8 cellular contexts compared by ENCODE assay signal in the genomic region with DNA sequence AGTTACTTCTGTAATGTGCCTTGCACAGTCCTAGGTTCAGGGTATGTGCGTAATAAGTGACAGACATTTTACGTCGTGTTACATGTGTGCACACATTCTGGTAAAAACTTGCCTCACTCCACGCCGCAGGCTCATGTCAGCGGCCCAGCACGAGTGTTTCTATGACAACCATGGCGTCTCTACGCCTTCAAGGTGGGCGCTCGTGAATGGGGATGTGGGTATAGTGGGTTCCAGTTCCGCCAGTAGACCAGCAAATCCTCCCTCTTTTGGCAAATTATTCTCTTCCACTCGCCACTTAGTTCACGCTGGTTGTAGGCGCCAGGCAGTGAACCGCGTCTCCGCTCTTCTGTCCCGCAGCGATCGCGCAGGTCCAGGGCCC. TPM values are rescaled to one million over a fixed set of nuclear protein-coding genes. Genes with fewer than 3 reads are reported as not detected.
DNase-seq lines count a peak whose midpoint lies in the region; ATAC-seq and TF ChIP-seq lines count a peak whose summit lies in the region.

No MANE protein-coding gene starts in this region.

- H3K9me3 Mint-ChIP-seq in CD4-positive, CD25-positive, alpha-beta regulatory T cell, result peaks cover 0 to 1% (median 0%) of the 10 kb centered on the region in 7 donors
- H3K9me3 Mint-ChIP-seq in HFFc6 (no peaks in the 10 kb centered on the region), activated B cell treated with CpG ODN at 0.5 μM for 24 hours (no peaks in the 10 kb centered on the region), glutamatergic neuron (ENCODE audit: unreplicated experiment) (peaks cover 5% of the 10 kb centered on the region)

- peaks cover 17% of the 10 kb centered on the region for H3K4me1 ChIP-seq in CD4-positive, CD25-positive, alpha-beta regulatory T cell (ENCODE audit: control insufficient read depth, insufficient read depth, low read length, poor library complexity, severe bottlenecking)

- intact Hi-C loops in activated B cell treated with CpG ODN at 0.5 μM for 24 hours (cut with micrococcal nuclease), result loop anchor here (2.0 kb wide), 1 partner anchor 70 kb away; the partner anchor contains the start of gene BAHD1

- H3K27me3 Mint-ChIP-seq in CD4-positive, CD25-positive, alpha-beta regulatory T cell, result peaks cover 75% of the 10 kb centered on the region
- peaks cover 33% of the 10 kb centered on the region for H3K27me3 Mint-ChIP-seq in HFFc6 (ENCODE audit: insufficient read depth)
- H3K27me3 Mint-ChIP-seq in activated B cell treated with CpG ODN at 0.5 μM for 24 hours, result peaks cover 16% of the 10 kb centered on the region
- H3K27me3 Mint-ChIP-seq in glutamatergic neuron (ENCODE audit: unreplicated experiment), result peaks cover 9% of the 10 kb centered on the region

- CTCF ChIA-PET in activated B cell treated with CpG ODN at 0.5 μM for 24 hours (lab: Charles Lee), result no interaction called here

- no peak overlapping the region for H3K27ac ChIP-seq in CD4-positive, CD25-positive, alpha-beta regulatory T cell (ENCODE audit: insufficient read depth, low read length, poor library complexity, severe bottlenecking)

- no peak overlapping the region for H3K27ac Mint-ChIP-seq in CD4-positive, CD25-positive, alpha-beta regulatory T cell
- no peak overlapping the region for H3K27ac Mint-ChIP-seq in HFFc6
- H3K27ac Mint-ChIP-seq in activated B cell treated with CpG ODN at 0.5 μM for 24 hours, result peak overlapping the region; percentile 78
- H3K27ac Mint-ChIP-seq in glutamatergic neuron (ENCODE audit: unreplicated experiment), result no peak overlapping the region

- ATAC-seq in CD4-positive, CD25-positive, alpha-beta regulatory T cell (ENCODE audit: low read depth in 2 of 2), result peak; percentile 13 to 35
- peak; percentile 73 for ATAC-seq in activated B cell treated with CpG ODN at 0.5 μM for 24 hours (ENCODE audit: low read depth)
- no peak for ATAC-seq in HG03520 (IDR thresholded peaks at IDR 0.05; ENCODE audit: unreplicated experiment)

- DNase-seq in CD4-positive, CD25-positive, alpha-beta regulatory T cell, result peak in 1 of 3 donors; percentile 20
- DNase-seq in HFFc6 (no peak), activated B cell treated with CpG ODN at 0.5 μM for 24 hours (peak; percentile 43), glutamatergic neuron (no peak), retinal pigment epithelial cell (ENCODE audit: low read depth) (no peak), NCI-H2196 (lab: John Stamatoyannopoulos, UW; ENCODE audit: unreplicated experiment) (no peak), NCI-H1694 (lab: John Stamatoyannopoulos, UW) (no peak)

- no peaks in the 10 kb centered on the region for H3K9me3 ChIP-seq in CD4-positive, CD25-positive, alpha-beta regulatory T cell (ENCODE audit: control insufficient read depth in 2 of 2, low read length in 2 of 2)

- H3K27me3 ChIP-seq in CD4-positive, CD25-positive, alpha-beta regulatory T cell (ENCODE audit: control insufficient read depth, insufficient read depth, low read length), result peaks cover 38% of the 10 kb centered on the region

- TF ChIP-seq CTCF in HFFc6 (IDR thresholded peaks at IDR 0.05), result no peak
- no peak for TF ChIP-seq CTCF in activated B cell treated with CpG ODN at 0.5 μM for 24 hours (IDR thresholded peaks at IDR 0.05)
- no peak for TF ChIP-seq CTCF in glutamatergic neuron (IDR thresholded peaks at IDR 0.05; ENCODE audit: partially characterized antibody, unreplicated experiment)
- TF ChIP-seq CTCF in retinal pigment epithelial cell (conservative IDR thresholded peaks at IDR 0.05; ENCODE audit: low read depth, low read length), result no peak

- no peaks in the 10 kb centered on the region for H3K36me3 ChIP-seq in CD4-positive, CD25-positive, alpha-beta regulatory T cell (ENCODE audit: control insufficient read depth, insufficient read depth, low read length)

- H3K4me1 Mint-ChIP-seq in CD4-positive, CD25-positive, alpha-beta regulatory T cell, result peaks cover 4 to 28% (median 11%) of the 10 kb centered on the region in 4 donors
- H3K4me1 Mint-ChIP-seq in HFFc6 (ENCODE audit: low read depth), result peaks cover 32% of the 10 kb centered on the region
- peaks cover 28% of the 10 kb centered on the region for H3K4me1 Mint-ChIP-seq in activated B cell treated with CpG ODN at 0.5 μM for 24 hours
- peaks cover 6% of the 10 kb centered on the region for H3K4me1 Mint-ChIP-seq in glutamatergic neuron (ENCODE audit: low read depth, unreplicated experiment)

- H3K36me3 Mint-ChIP-seq in CD4-positive, CD25-positive, alpha-beta regulatory T cell, result peaks cover 3% of the 10 kb centered on the region
- H3K36me3 Mint-ChIP-seq in HFFc6 (ENCODE audit: low read depth), result no peaks in the 10 kb centered on the region
- no peaks in the 10 kb centered on the region for H3K36me3 Mint-ChIP-seq in activated B cell treated with CpG ODN at 0.5 μM for 24 hours (ENCODE audit: low read depth)
- H3K36me3 Mint-ChIP-seq in glutamatergic neuron (ENCODE audit: unreplicated experiment), result no peaks in the 10 kb centered on the region

- POLR2A ChIA-PET in activated B cell treated with CpG ODN at 0.5 μM for 24 hours (lab: Charles Lee), result no interaction called here

- peak overlapping the region; percentile 55 for H3K4me3 ChIP-seq in CD4-positive, CD25-positive, alpha-beta regulatory T cell (ENCODE audit: low read depth, low read length)
- peak overlapping the region; percentile 49 for H3K4me3 ChIP-seq in retinal pigment epithelial cell (ENCODE audit: low read length)

- H3K4me3 Mint-ChIP-seq in CD4-positive, CD25-positive, alpha-beta regulatory T cell, result peak overlapping the region in 3 of 4 donors; percentile 66 to 76 (median 73)
- H3K4me3 Mint-ChIP-seq in HFFc6 (peak overlapping the region; percentile 78), activated B cell treated with CpG ODN at 0.5 μM for 24 hours (peak overlapping the region; percentile 92), glutamatergic neuron (ENCODE audit: unreplicated experiment) (peak overlapping the region; percentile 90)

RNA-seq across cellular contexts. Expression of gene CHST14, which starts 40.3 kb away (rescaled TPM):
- total RNA-seq in CD4-positive, CD25-positive, alpha-beta regulatory T cell, result 6.3 TPM
- polyA plus RNA-seq in CD4-positive, CD25-positive, alpha-beta regulatory T cell, result 1 to 10 TPM; 1.1 to 2.0 (median 1.4) TPM
- 10 to 100 TPM; 26.3 to 32.5 (median 28.4) TPM for total RNA-seq in HFFc6 (2021; fragmentation: NEBNext Ultra II Directional; extraction: Animal tissue kit (Norgen Biotek cat#: 25700))
- total RNA-seq in activated B cell treated with CpG ODN at 0.5 μM for 24 hours, result 10.1 and 10.2 TPM in 2 replicates
- 3.9 TPM for total RNA-seq in glutamatergic neuron (ENCODE audit: unreplicated experiment)

RNA-seq across cellular contexts. Expression of gene CCDC32, which starts 53.8 kb away (rescaled TPM):
- total RNA-seq in CD4-positive, CD25-positive, alpha-beta regulatory T cell, result 30.6 TPM
- polyA plus RNA-seq in CD4-positive, CD25-positive, alpha-beta regulatory T cell, result 10 to 100 TPM; 49.7 to 57.2 (median 53.9) TPM
- total RNA-seq in HFFc6 (2021; fragmentation: NEBNext Ultra II Directional; extraction: Animal tissue kit (Norgen Biotek cat#: 25700)), result 10 to 100 TPM; 17.6 to 21.4 (median 20.5) TPM
- total RNA-seq in activated B cell treated with CpG ODN at 0.5 μM for 24 hours, result 64.0 and 66.3 TPM in 2 replicates
- 21.4 TPM for total RNA-seq in glutamatergic neuron (ENCODE audit: unreplicated experiment)

RNA-seq across cellular contexts. Expression of gene RPUSD2, which starts 58.0 kb away (rescaled TPM):
- total RNA-seq in CD4-positive, CD25-positive, alpha-beta regulatory T cell, result 13.5 TPM
- 10 to 100 TPM; 21.2 to 27.7 (median 25.6) TPM for polyA plus RNA-seq in CD4-positive, CD25-positive, alpha-beta regulatory T cell
- 10 to 100 TPM; 10.3 to 13.7 (median 11.9) TPM for total RNA-seq in HFFc6 (2021; fragmentation: NEBNext Ultra II Directional; extraction: Animal tissue kit (Norgen Biotek cat#: 25700))
- total RNA-seq in activated B cell treated with CpG ODN at 0.5 μM for 24 hours (20.1 and 24.8 TPM in 2 replicates), glutamatergic neuron (ENCODE audit: unreplicated experiment) (10.6 TPM)
